Comparison of ENCODE assay signal across 11 cellular contexts in the genomic region with DNA sequence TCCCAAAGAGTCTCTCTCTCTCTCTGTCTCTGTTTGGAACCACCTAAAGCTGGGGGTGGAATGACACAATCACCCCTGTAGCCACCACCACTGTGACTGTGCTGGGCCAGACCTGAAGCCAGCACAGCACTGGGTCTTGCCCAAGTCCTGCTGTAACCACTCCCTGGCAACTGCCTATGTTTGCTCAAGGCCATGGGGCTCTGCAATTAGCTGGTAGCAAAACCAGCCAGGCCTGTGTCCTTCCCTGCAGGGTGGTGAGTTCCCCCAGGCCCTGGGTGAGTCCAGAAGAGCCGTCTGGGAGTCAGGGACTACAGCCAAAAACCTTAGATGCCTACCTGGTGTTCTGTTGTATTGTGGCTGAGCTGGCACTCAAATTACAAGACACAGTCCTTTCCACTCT. TPM values are rescaled to one million over a fixed set of nuclear protein-coding genes. Genes with fewer than 3 reads are reported as not detected.
A peak's percentile ranks its signal among the peaks of the same experiment; 100 is the strongest.
DNase-seq lines count a peak whose midpoint lies in the region; ATAC-seq and TF ChIP-seq lines count a peak whose summit lies in the region.
"Had no signal": no experiment of that assay in that cellular context is flagged by ENCODE, and none has a peak within 500 bp of the region (broad histone marks: within the 10 kb centered on the region; RNA-seq: fewer than 3 reads in every experiment).

No MANE protein-coding gene starts in this region.

- H4K8ac ChIP-seq in trophoblast cell (ENCODE audit: low read depth, low read length) = no peak overlapping the region

- H3K79me2 ChIP-seq in PC-3 (ENCODE audit: low read length) (no peaks in the 10 kb centered on the region), trophoblast cell (ENCODE audit: control insufficient read depth, insufficient read depth, low read length, poor library complexity) (no peaks in the 10 kb centered on the region)

- no peak for TF ChIP-seq RAD21 in Ishikawa (IDR thresholded peaks at IDR 0.05; ENCODE audit: low read depth)

- H4K20me1 ChIP-seq in PC-3 (ENCODE audit: low read length) = no peaks in the 10 kb centered on the region

- H3K36me3 ChIP-seq in PC-3 (ENCODE audit: low read depth, low read length) = no peaks in the 10 kb centered on the region
- H3K36me3 ChIP-seq in esophagus muscularis mucosa = peaks cover 32 to 92% (median 84%) of the 10 kb centered on the region in 4 donors
- peaks cover 0 to 7% of the 10 kb centered on the region in 2 experiments for H3K36me3 ChIP-seq in trophoblast cell (ENCODE audit: control insufficient read depth in 1 of 2, insufficient read depth in 2 of 2, low read length in 2 of 2)

- H2AFZ ChIP-seq in PC-3 (ENCODE audit: low read length) = 0 out of 2 replicates have a peak overlapping the region, but pooled peaks have one; percentile 6
- no peak overlapping the region for H2AFZ ChIP-seq in trophoblast cell (ENCODE audit: insufficient read depth, low read length, poor library complexity)

- intact Hi-C loops in PC-3 (cut with micrococcal nuclease) (loop anchor here (2.0 kb wide), 1 partner anchor 104 kb away; a partner anchor contains a TSS), esophagus muscularis mucosa (cut with DNase I) (no loop called here)

- no peak overlapping the region for H2BK5ac ChIP-seq in trophoblast cell (ENCODE audit: low read depth, low read length, poor library complexity)

- H3K4me2 ChIP-seq in PC-3 (ENCODE audit: low read length) (peak overlapping the region; percentile 14), trophoblast cell (ENCODE audit: low read length) (no peak overlapping the region)

- H3K23ac ChIP-seq in trophoblast cell (ENCODE audit: low read length) = no peak overlapping the region

- H3K9me3 ChIP-seq in PC-3 (ENCODE audit: low read length) (no peaks in the 10 kb centered on the region), esophagus muscularis mucosa (no peaks in the 10 kb centered on the region), trophoblast cell (ENCODE audit: insufficient read depth, low read depth, low read length) (no peaks in the 10 kb centered on the region)

- no peak overlapping the region for H2BK12ac ChIP-seq in trophoblast cell (ENCODE audit: low read length)

- in situ Hi-C loops in GM13977 (cut with MboI; ENCODE audit: low pct_unique_long_range_greater_than_20kb, low sequenced_read_pairs, unreplicated experiment) = no loop called here

- TF ChIP-seq EP300 in Ishikawa (IDR thresholded peaks at IDR 0.05; ENCODE audit: borderline replicate concordance) (no peak), esophagus muscularis mucosa (IDR thresholded peaks at IDR 0.05) (no peak)

- peaks cover 4% of the 10 kb centered on the region for H3K79me1 ChIP-seq in trophoblast cell (ENCODE audit: low read length)

- H4K12ac ChIP-seq in trophoblast cell (ENCODE audit: low read depth, low read length) = no peak overlapping the region

- TF ChIP-seq CTCF in PC-3 (conservative IDR thresholded peaks at IDR 0.05; ENCODE audit: low read depth, low read length) (no peak), esophagus muscularis mucosa (IDR thresholded peaks at IDR 0.05) (no peak), GM13977 (IDR thresholded peaks at IDR 0.05; ENCODE audit: extremely low read depth, insufficient read depth, missing control alignments) (no peak)

- BruUV-seq in PC-3 (replicated peaks; lab: Mats Ljungman, UMichigan) = no TSS peak

- ATAC-seq in PC-3 (peak; percentile 98), GM18498 (IDR thresholded peaks at IDR 0.05; ENCODE audit: unreplicated experiment) (no peak)

- POLR2A ChIA-PET in PC-3 (lab: Charles Lee; ENCODE audit: unreplicated experiment) = no interaction called here

- H3F3A ChIP-seq in PC-3 (ENCODE audit: low read length, unreplicated experiment) = no peaks in the 10 kb centered on the region

- no peak overlapping the region for H2AK5ac ChIP-seq in trophoblast cell (ENCODE audit: low read length)

- H3K4me1 ChIP-seq in PC-3 (ENCODE audit: insufficient read depth, low read length) (peaks cover 12% of the 10 kb centered on the region), esophagus muscularis mucosa (peaks cover 19 to 50% (median 41%) of the 10 kb centered on the region in 4 donors), trophoblast cell (ENCODE audit: control insufficient read depth in 1 of 2, insufficient read depth in 2 of 2, low read length in 2 of 2) (peaks cover 4% of the 10 kb centered on the region in 2 experiments)

- no peak overlapping the region for H3K4ac ChIP-seq in trophoblast cell (ENCODE audit: low read depth, low read length)

- H3K18ac ChIP-seq in trophoblast cell (ENCODE audit: low read length) = no peak overlapping the region

- no peaks in the 10 kb centered on the region for H3K9me2 ChIP-seq in PC-3 (replicated peaks; ENCODE audit: low read length)

- H3K27me3 ChIP-seq in PC-3 (ENCODE audit: low read length) (no peaks in the 10 kb centered on the region), esophagus muscularis mucosa (no peaks in the 10 kb centered on the region), trophoblast cell (ENCODE audit: insufficient read depth, low read length) (no peaks in the 10 kb centered on the region)

- H3K14ac ChIP-seq in trophoblast cell (ENCODE audit: low read length) = no peak overlapping the region

- DNase-seq in PC-3 (peak; percentile 86), esophagus muscularis mucosa (ENCODE audit: extremely low spot score) (no peak), trophoblast cell (peak; percentile 58 to 73), GM13977 (ENCODE audit: low spot score) (no peak)
- no peak for DNase-seq in stimulated activated CD4-positive, alpha-beta T cell treated with anti-CD3 and anti-CD28 coated beads, Interleukin-2, amount 100 ng/mL, for 48 hours
- DNase-seq: activated CD4-positive, CD25-positive, alpha-beta regulatory T cell; CD4-positive, alpha-beta memory T cell; HCEC 1CT; NCI-H526 had no signal

- no peak overlapping the region for H2BK120ac ChIP-seq in trophoblast cell (ENCODE audit: insufficient read depth, low read length, poor library complexity)

- 50% methylated on average over 1 of the region's 1 CpG for WGBS in esophagus muscularis mucosa
- no CpG with 5 or more reads among the region's 1 CpG for WGBS in trophoblast cell (ENCODE audit: extremely low coverage, insufficient coverage, insufficient read length)

- no peak overlapping the region for H4K91ac ChIP-seq in trophoblast cell (ENCODE audit: low read depth, low read length)

- CTCF ChIA-PET in PC-3 (lab: Charles Lee) = interaction anchor here (0.6 to 1.0 kb wide), 3 partner anchors 8 to 27 kb away, joined by 4 to 6 read pairs (median 4); no protein-coding TSS in a partner anchor

- H3K27ac ChIP-seq in PC-3 (ENCODE audit: low read length) (no peak overlapping the region), esophagus muscularis mucosa (replicated peaks in 1 of 4) (peak overlapping the region; percentile 31 to 87 (median 46)), trophoblast cell (ENCODE audit: low read depth, low read length) (no peak overlapping the region)

- no peak overlapping the region for H3K4me3 ChIP-seq in PC-3 (ENCODE audit: low read length)
- no peak overlapping the region for H3K4me3 ChIP-seq in esophagus muscularis mucosa
- no peak overlapping the region for H3K4me3 ChIP-seq in trophoblast cell (ENCODE audit: low read depth, low read length)

- no peak overlapping the region for H3K9ac ChIP-seq in PC-3 (ENCODE audit: low read length)
- no peak overlapping the region for H3K9ac ChIP-seq in trophoblast cell (ENCODE audit: low read length)

- no peak for TF ChIP-seq POLR2A in esophagus muscularis mucosa (IDR thresholded peaks at IDR 0.05; ENCODE audit: low read depth)

TF ChIP-seq in Ishikawa, 13 proteins besides CTCF, POLR2A, EP300 and RAD21:
- peak; percentile 51 for TF ChIP-seq NFIC (IDR thresholded peaks at IDR 0.05)
- peak; percentile 32; the same call in 1 of the 2 replicates for TF ChIP-seq CEBPB (IDR thresholded peaks at IDR 0.05)
- no peak for TF ChIP-seq EGR1 (IDR thresholded peaks at IDR 0.05)

RNA-seq across cellular contexts. Expression of a gene that starts 50.8 kb away (rescaled TPM):
- total RNA-seq in PC-3 (2014; rRNA removed) = 0.84 and 0.92 TPM in 2 replicates
- 10 to 100 TPM; 47.2 to 88.2 (median 66.5) TPM for total RNA-seq in esophagus muscularis mucosa
- 8.8 and 10.1 TPM in 2 replicates for polyA plus RNA-seq in trophoblast cell (2013)

Comparison
In these comparisons a context has a peak if more than half of its experiments do, and no peak if none do; other contexts are left out.
1. DNase-seq: peak in PC-3 (single experiment) and trophoblast cell (2 of 2); none in esophagus muscularis mucosa (single experiment), GM13977 (single experiment) and stimulated activated CD4-positive, alpha-beta T cell treated with anti-CD3 and anti-CD28 coated beads, Interleukin-2, amount 100 ng/mL, for 48 hours (0 of 2).
2. H3K27ac ChIP-seq: peak in esophagus muscularis mucosa (4 of 4); none in PC-3 (single experiment) and trophoblast cell (single experiment).
3. RNA of a gene that starts 50.8 kb away (total RNA-seq): 47.2 to 88.2 TPM in esophagus muscularis mucosa; 0.84 to 0.92 TPM in PC-3; every median in the first group is over 10 times any median in the second.